ENCODE assay signal across 8 cellular contexts in the genomic region with DNA sequence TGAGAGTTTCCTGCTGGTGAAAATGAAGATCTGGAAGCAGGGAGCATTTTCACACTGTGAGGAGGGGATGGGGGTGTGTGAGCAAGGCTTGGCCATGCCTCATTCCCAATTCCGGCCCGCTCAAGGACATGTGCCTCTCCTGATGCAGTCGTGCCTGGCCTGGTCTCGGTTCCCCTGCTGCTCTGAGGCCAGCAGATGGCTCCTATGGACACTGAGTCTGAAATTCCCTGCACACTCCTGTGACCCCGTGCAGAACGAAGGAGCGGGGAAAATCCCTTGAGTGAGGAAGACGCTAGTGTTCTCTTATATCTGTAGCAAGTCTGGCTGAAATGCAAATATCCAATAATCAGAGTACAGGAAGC. TPM values are rescaled to one million over a fixed set of nuclear protein-coding genes. Genes with fewer than 3 reads are reported as not detected.
A peak's percentile ranks its signal among the peaks of the same experiment; 100 is the strongest.
DNase-seq lines count a peak whose midpoint lies in the region; ATAC-seq and TF ChIP-seq lines count a peak whose summit lies in the region.

No MANE protein-coding gene starts in this region.

- H3K27me3 Mint-ChIP-seq in progenitor cell of endocrine pancreas: no peaks in the 10 kb centered on the region

- H3K27ac Mint-ChIP-seq in progenitor cell of endocrine pancreas: peak overlapping the region; percentile 99

- ATAC-seq in SK-N-SH treated with all-trans-retinoic acid at 6 μM for 48 hours (peak; percentile 78), HG02588 (IDR thresholded peaks at IDR 0.05; ENCODE audit: unreplicated experiment) (no peak), GM19351 (IDR thresholded peaks at IDR 0.05; ENCODE audit: unreplicated experiment) (no peak)

- peaks cover 17% of the 10 kb centered on the region for H3K9me3 Mint-ChIP-seq in progenitor cell of endocrine pancreas (ENCODE audit: low read depth)

- TF ChIP-seq CTCF in progenitor cell of endocrine pancreas (IDR thresholded peaks at IDR 0.05; ENCODE audit: unreplicated experiment): no peak

- H3K4me1 Mint-ChIP-seq in progenitor cell of endocrine pancreas (ENCODE audit: low read depth): peaks cover 14% of the 10 kb centered on the region

- DNase-seq in NCI-H1417 treated with DMSO at 0.1 percent for 48 hours (lab: John Stamatoyannopoulos, UW) (peak; percentile 56), NCI-H1417 (lab: John Stamatoyannopoulos, UW) (no peak), germinal center (ENCODE audit: low spot score) (peak; percentile 3), progenitor cell of endocrine pancreas (ENCODE audit: low spot score, unreplicated experiment) (no peak), DMS79 treated with DMSO at 0.1 percent for 48 hours (lab: John Stamatoyannopoulos, UW) (no peak)

- H3K36me3 Mint-ChIP-seq in progenitor cell of endocrine pancreas (ENCODE audit: insufficient read depth): peaks cover 24% of the 10 kb centered on the region

- peak overlapping the region; percentile 85 for H3K4me3 Mint-ChIP-seq in progenitor cell of endocrine pancreas (ENCODE audit: low read depth)

TF ChIP-seq in SK-N-SH treated with all-trans-retinoic acid at 6 μM for 48 hours, 23 proteins besides CTCF, POLR2A, EP300 and RAD21:
- no peak for TF ChIP-seq TOX (CRISPR knock-in tag; IDR thresholded peaks at IDR 0.05; ENCODE audit: borderline replicate concordance)
- TF ChIP-seq, protein P1, sequence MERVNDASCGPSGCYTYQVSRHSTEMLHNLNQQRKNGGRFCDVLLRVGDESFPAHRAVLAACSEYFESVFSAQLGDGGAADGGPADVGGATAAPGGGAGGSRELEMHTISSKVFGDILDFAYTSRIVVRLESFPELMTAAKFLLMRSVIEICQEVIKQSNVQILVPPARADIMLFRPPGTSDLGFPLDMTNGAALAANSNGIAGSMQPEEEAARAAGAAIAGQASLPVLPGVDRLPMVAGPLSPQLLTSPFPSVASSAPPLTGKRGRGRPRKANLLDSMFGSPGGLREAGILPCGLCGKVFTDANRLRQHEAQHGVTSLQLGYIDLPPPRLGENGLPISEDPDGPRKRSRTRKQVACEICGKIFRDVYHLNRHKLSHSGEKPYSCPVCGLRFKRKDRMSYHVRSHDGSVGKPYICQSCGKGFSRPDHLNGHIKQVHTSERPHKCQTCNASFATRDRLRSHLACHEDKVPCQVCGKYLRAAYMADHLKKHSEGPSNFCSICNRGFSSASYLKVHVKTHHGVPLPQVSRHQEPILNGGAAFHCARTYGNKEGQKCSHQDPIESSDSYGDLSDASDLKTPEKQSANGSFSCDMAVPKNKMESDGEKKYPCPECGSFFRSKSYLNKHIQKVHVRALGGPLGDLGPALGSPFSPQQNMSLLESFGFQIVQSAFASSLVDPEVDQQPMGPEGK (CRISPR knock-in tag; IDR thresholded peaks at IDR 0.05; ENCODE audit: borderline replicate concordance): no peak
- TF ChIP-seq ZNF565 (CRISPR knock-in tag; conservative IDR thresholded peaks at IDR 0.05; ENCODE audit: low read depth): no peak
- TF ChIP-seq ZNF8 (CRISPR knock-in tag; IDR thresholded peaks at IDR 0.05): no peak
- no peak for TF ChIP-seq ZFP30 (CRISPR knock-in tag; IDR thresholded peaks at IDR 0.05)
- TF ChIP-seq CSDC2 (CRISPR knock-in tag; IDR thresholded peaks at IDR 0.05): no peak
- no peak for TF ChIP-seq ARNTL (CRISPR knock-in tag; IDR thresholded peaks at IDR 0.05; ENCODE audit: borderline replicate concordance, low read depth)
- TF ChIP-seq, protein P2, sequence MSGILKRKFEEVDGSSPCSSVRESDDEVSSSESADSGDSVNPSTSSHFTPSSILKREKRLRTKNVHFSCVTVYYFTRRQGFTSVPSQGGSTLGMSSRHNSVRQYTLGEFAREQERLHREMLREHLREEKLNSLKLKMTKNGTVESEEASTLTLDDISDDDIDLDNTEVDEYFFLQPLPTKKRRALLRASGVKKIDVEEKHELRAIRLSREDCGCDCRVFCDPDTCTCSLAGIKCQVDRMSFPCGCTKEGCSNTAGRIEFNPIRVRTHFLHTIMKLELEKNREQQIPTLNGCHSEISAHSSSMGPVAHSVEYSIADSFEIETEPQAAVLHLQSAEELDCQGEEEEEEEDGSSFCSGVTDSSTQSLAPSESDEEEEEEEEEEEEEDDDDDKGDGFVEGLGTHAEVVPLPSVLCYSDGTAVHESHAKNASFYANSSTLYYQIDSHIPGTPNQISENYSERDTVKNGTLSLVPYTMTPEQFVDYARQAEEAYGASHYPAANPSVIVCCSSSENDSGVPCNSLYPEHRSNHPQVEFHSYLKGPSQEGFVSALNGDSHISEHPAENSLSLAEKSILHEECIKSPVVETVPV (CRISPR knock-in tag; IDR thresholded peaks at IDR 0.05): no peak
- TF ChIP-seq, protein P3, sequence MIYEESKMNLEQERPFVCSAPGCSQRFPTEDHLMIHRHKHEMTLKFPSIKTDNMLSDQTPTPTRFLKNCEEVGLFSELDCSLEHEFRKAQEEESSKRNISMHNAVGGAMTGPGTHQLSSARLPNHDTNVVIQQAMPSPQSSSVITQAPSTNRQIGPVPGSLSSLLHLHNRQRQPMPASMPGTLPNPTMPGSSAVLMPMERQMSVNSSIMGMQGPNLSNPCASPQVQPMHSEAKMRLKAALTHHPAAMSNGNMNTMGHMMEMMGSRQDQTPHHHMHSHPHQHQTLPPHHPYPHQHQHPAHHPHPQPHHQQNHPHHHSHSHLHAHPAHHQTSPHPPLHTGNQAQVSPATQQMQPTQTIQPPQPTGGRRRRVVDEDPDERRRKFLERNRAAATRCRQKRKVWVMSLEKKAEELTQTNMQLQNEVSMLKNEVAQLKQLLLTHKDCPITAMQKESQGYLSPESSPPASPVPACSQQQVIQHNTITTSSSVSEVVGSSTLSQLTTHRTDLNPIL (CRISPR knock-in tag; IDR thresholded peaks at IDR 0.05; ENCODE audit: low read depth): no peak
- no peak for TF ChIP-seq SNAI2 (CRISPR knock-in tag; IDR thresholded peaks at IDR 0.05)
- no peak for TF ChIP-seq ISL1 (CRISPR knock-in tag; IDR thresholded peaks at IDR 0.05)
- TF ChIP-seq PPARA (CRISPR knock-in tag; IDR thresholded peaks at IDR 0.05; ENCODE audit: borderline replicate concordance): no peak

RNA-seq across cellular contexts. Expression of a gene that starts 0.4 kb away (rescaled TPM):
- total RNA-seq in progenitor cell of endocrine pancreas: 8.7 and 8.9 TPM in 2 replicates

RNA-seq across cellular contexts. Expression of a gene that starts 39.6 kb away (rescaled TPM):
- total RNA-seq in progenitor cell of endocrine pancreas: 13.4 and 14.1 TPM in 2 replicates

Comparison
In these comparisons a context has a peak if more than half of its experiments do, and no peak if none do; other contexts are left out.
1. DNase-seq: peak in NCI-H1417 treated with DMSO at 0.1 percent for 48 hours (single experiment) and germinal center (single experiment); none in NCI-H1417 (0 of 3), progenitor cell of endocrine pancreas (single experiment) and DMS79 treated with DMSO at 0.1 percent for 48 hours (single experiment).